In genomic region chr5:141942185-141942857, GRCh38 we compare ENCODE assay signal across 19 cellular contexts. TPM values are rescaled to one million over a fixed set of nuclear protein-coding genes. Genes with fewer than 3 reads are reported as not detected.
A peak's percentile ranks its signal among the peaks of the same experiment; 100 is the strongest.
DNase-seq lines count a peak whose midpoint lies in the region; ATAC-seq, FAIRE-seq and TF ChIP-seq lines count a peak whose summit lies in the region.
"Had no signal": no experiment of that assay in that cellular context is flagged by ENCODE, and none has a peak within 500 bp of the region (broad histone marks: within the 10 kb centered on the region; RNA-seq: fewer than 3 reads in every experiment).

No MANE protein-coding gene starts in this region.

- no peak for DNase-seq in activated CD4-positive, alpha-beta T cell treated with anti-CD3 and anti-CD28 coated beads, Interleukin-2, amount 10 ng/mL, durations not matched to agents 7 days and 5 days
- no peak for DNase-seq in activated CD4-positive, alpha-beta T cell treated with anti-CD3 and anti-CD28 coated beads, Interleukin-2, amount 10 ng/mL, durations not matched to agents 24 days and 14 days
- DNase-seq in memory B cell (ENCODE audit: low spot score in 2 of 2): no peak
- DNase-seq in thoracic aorta (ENCODE audit: low spot score): no peak
- DNase-seq in erythroblast (lab: John Stamatoyannopoulos, UW): no peak
- no peak for DNase-seq in H54 (ENCODE audit: insufficient read length, low spot score)
- no peak for DNase-seq in NCI-H1105 (lab: John Stamatoyannopoulos, UW)
- DNase-seq: activated CD4-positive, alpha-beta T cell treated with anti-CD3 and anti-CD28 coated beads, Interleukin-2, amount 50 U/mL, for 1 hour; activated T-cell treated with anti-CD3 and anti-CD28 coated beads, Interleukin-2, amount 50 U/mL, for 24 hours; DND-41; Kasumi-1; NCI-H1417 treated with DMSO at 0.1 percent for 48 hours; NCI-H2171 treated with DMSO at 0.1 percent for 48 hours; occipital lobe; trophoblast cell had no signal

- no peaks in the 10 kb centered on the region for H3K27me3 ChIP-seq in thoracic aorta (replicated peaks; ENCODE audit: insufficient read depth)

- FAIRE-seq in H54 (lab: Jason Lieb, UNC): no peak

- H3K27me3 Mint-ChIP-seq in activated CD4-positive, alpha-beta T cell treated with anti-CD3 and anti-CD28 coated beads, Interleukin-2, amount 10 ng/mL, durations not matched to agents 7 days and 5 days: no peaks in the 10 kb centered on the region
- no peaks in the 10 kb centered on the region for H3K27me3 Mint-ChIP-seq in activated CD4-positive, alpha-beta T cell treated with anti-CD3 and anti-CD28 coated beads, Interleukin-2, amount 10 ng/mL, durations not matched to agents 24 days and 14 days
- no peaks in the 10 kb centered on the region for H3K27me3 Mint-ChIP-seq in dendritic cell treated with granulocyte-macrophage colony-stimulating factor and Interleukin-4, amounts not matched to agents 40 ng/mL and 50 ng/mL, for 4 days
- H3K27me3 Mint-ChIP-seq in memory B cell: no peaks in the 10 kb centered on the region
- H3K27me3 Mint-ChIP-seq: activated T-cell treated with anti-CD3 and anti-CD28 coated beads, Interleukin-2, amount 50 U/mL, for 24 hours had no signal

- H3K36me3 Mint-ChIP-seq in activated CD4-positive, alpha-beta T cell treated with anti-CD3 and anti-CD28 coated beads, Interleukin-2, amount 10 ng/mL, durations not matched to agents 7 days and 5 days (ENCODE audit: low read depth): peaks cover 13% of the 10 kb centered on the region
- peaks cover 14% of the 10 kb centered on the region for H3K36me3 Mint-ChIP-seq in activated CD4-positive, alpha-beta T cell treated with anti-CD3 and anti-CD28 coated beads, Interleukin-2, amount 10 ng/mL, durations not matched to agents 24 days and 14 days (ENCODE audit: low read depth)
- H3K36me3 Mint-ChIP-seq in dendritic cell treated with granulocyte-macrophage colony-stimulating factor and Interleukin-4, amounts not matched to agents 40 ng/mL and 50 ng/mL, for 4 days (ENCODE audit: low read depth): peaks cover 42% of the 10 kb centered on the region
- peaks cover 2% of the 10 kb centered on the region for H3K36me3 Mint-ChIP-seq in memory B cell
- H3K36me3 Mint-ChIP-seq: activated naive CD4-positive, alpha-beta T cell treated with anti-CD3 and anti-CD28 coated beads, Interleukin-2, amount 50 U/mL, for 72 hours had no signal

- TF ChIP-seq CTCF in thoracic aorta (IDR thresholded peaks at IDR 0.05): no peak

- CTCF ChIA-PET in activated CD4-positive, alpha-beta T cell treated with anti-CD3 and anti-CD28 coated beads, Interleukin-2, amount 10 ng/mL, durations not matched to agents 7 days and 5 days (lab: Charles Lee): interaction anchor here (0.6 to 11.2 kb wide), 4 partner anchors 12 to 275 kb away, joined by 3 to 93 read pairs (median 6); partner anchors contain the start of gene PCDH12

- no peak overlapping the region for H3K4me3 ChIP-seq in thoracic aorta

- peaks cover 12% of the 10 kb centered on the region for H3K4me1 Mint-ChIP-seq in activated CD4-positive, alpha-beta T cell treated with anti-CD3 and anti-CD28 coated beads, Interleukin-2, amount 10 ng/mL, durations not matched to agents 7 days and 5 days
- H3K4me1 Mint-ChIP-seq in activated CD4-positive, alpha-beta T cell treated with anti-CD3 and anti-CD28 coated beads, Interleukin-2, amount 10 ng/mL, durations not matched to agents 24 days and 14 days: peaks cover 11% of the 10 kb centered on the region
- peaks cover 49% of the 10 kb centered on the region for H3K4me1 Mint-ChIP-seq in dendritic cell treated with granulocyte-macrophage colony-stimulating factor and Interleukin-4, amounts not matched to agents 40 ng/mL and 50 ng/mL, for 4 days (ENCODE audit: low read depth)
- H3K4me1 Mint-ChIP-seq in memory B cell: no peaks in the 10 kb centered on the region

- H3K9me3 Mint-ChIP-seq in activated CD4-positive, alpha-beta T cell treated with anti-CD3 and anti-CD28 coated beads, Interleukin-2, amount 10 ng/mL, durations not matched to agents 7 days and 5 days: no peaks in the 10 kb centered on the region
- H3K9me3 Mint-ChIP-seq in activated CD4-positive, alpha-beta T cell treated with anti-CD3 and anti-CD28 coated beads, Interleukin-2, amount 10 ng/mL, durations not matched to agents 24 days and 14 days: no peaks in the 10 kb centered on the region
- no peaks in the 10 kb centered on the region for H3K9me3 Mint-ChIP-seq in dendritic cell treated with granulocyte-macrophage colony-stimulating factor and Interleukin-4, amounts not matched to agents 40 ng/mL and 50 ng/mL, for 4 days
- H3K9me3 Mint-ChIP-seq in memory B cell: no peaks in the 10 kb centered on the region
- H3K9me3 Mint-ChIP-seq: activated naive CD4-positive, alpha-beta T cell treated with anti-CD3 and anti-CD28 coated beads, Interleukin-2, amount 50 U/mL, for 72 hours; activated T-cell treated with anti-CD3 and anti-CD28 coated beads, Interleukin-2, amount 50 U/mL, for 24 hours; CD14-positive monocyte had no signal

- TF ChIP-seq POLR2A in erythroblast (IDR thresholded peaks at IDR 0.05; ENCODE audit: low read length): no peak
- TF ChIP-seq POLR2A in H54 (IDR thresholded peaks at IDR 0.05; ENCODE audit: low read depth, low read length): no peak

- no peaks in the 10 kb centered on the region for H3K9me3 ChIP-seq in thoracic aorta

- intact Hi-C loops in activated CD4-positive, alpha-beta T cell treated with anti-CD3 and anti-CD28 coated beads, Interleukin-2, amount 10 ng/mL, durations not matched to agents 24 days and 14 days (cut with micrococcal nuclease): no loop called here
- intact Hi-C loops in dendritic cell treated with granulocyte-macrophage colony-stimulating factor and Interleukin-4, amounts not matched to agents 40 ng/mL and 50 ng/mL, for 4 days (cut with micrococcal nuclease): no loop called here

- H3K27ac ChIP-seq in thoracic aorta: peak overlapping the region; percentile 85 to 92
- H3K27ac ChIP-seq: 22Rv1 had no signal

- no peak overlapping the region for H3K4me3 Mint-ChIP-seq in activated CD4-positive, alpha-beta T cell treated with anti-CD3 and anti-CD28 coated beads, Interleukin-2, amount 10 ng/mL, durations not matched to agents 7 days and 5 days
- H3K4me3 Mint-ChIP-seq in activated CD4-positive, alpha-beta T cell treated with anti-CD3 and anti-CD28 coated beads, Interleukin-2, amount 10 ng/mL, durations not matched to agents 24 days and 14 days: no peak overlapping the region
- no peak overlapping the region for H3K4me3 Mint-ChIP-seq in dendritic cell treated with granulocyte-macrophage colony-stimulating factor and Interleukin-4, amounts not matched to agents 40 ng/mL and 50 ng/mL, for 4 days
- H3K4me3 Mint-ChIP-seq in memory B cell: no peak overlapping the region
- H3K4me3 Mint-ChIP-seq: activated T-cell treated with anti-CD3 and anti-CD28 coated beads, Interleukin-2, amount 50 U/mL, for 24 hours; CD14-positive monocyte had no signal

- H3K27ac Mint-ChIP-seq in activated CD4-positive, alpha-beta T cell treated with anti-CD3 and anti-CD28 coated beads, Interleukin-2, amount 10 ng/mL, durations not matched to agents 7 days and 5 days: peak overlapping the region; percentile 16
- H3K27ac Mint-ChIP-seq in activated CD4-positive, alpha-beta T cell treated with anti-CD3 and anti-CD28 coated beads, Interleukin-2, amount 10 ng/mL, durations not matched to agents 24 days and 14 days: no peak overlapping the region
- peak overlapping the region; percentile 87 for H3K27ac Mint-ChIP-seq in dendritic cell treated with granulocyte-macrophage colony-stimulating factor and Interleukin-4, amounts not matched to agents 40 ng/mL and 50 ng/mL, for 4 days
- peak overlapping the region; percentile 84 for H3K27ac Mint-ChIP-seq in memory B cell

- no peak for ATAC-seq in memory B cell (ENCODE audit: low read depth)
- ATAC-seq in thoracic aorta (ENCODE audit: insufficient number of reproducible peaks, low FRiP score, low read depth): peak; percentile 48
- ATAC-seq: activated naive CD4-positive, alpha-beta T cell treated with anti-CD3 and anti-CD28 coated beads, Interleukin-2, amount 50 U/mL, for 72 hours had no signal

- POLR2A ChIA-PET in activated CD4-positive, alpha-beta T cell treated with anti-CD3 and anti-CD28 coated beads, Interleukin-2, amount 10 ng/mL, durations not matched to agents 7 days and 5 days (lab: Charles Lee): no interaction called here

- peaks cover 16% of the 10 kb centered on the region for H3K36me3 ChIP-seq in thoracic aorta

- H3K4me1 ChIP-seq in thoracic aorta (ENCODE audit: control insufficient read depth in 1 of 2, low read depth in 2 of 2): peaks cover 14 to 28% of the 10 kb centered on the region in 2 donors

RNA-seq across cellular contexts. Expression of gene PCDH12, which starts 15.7 kb away (rescaled TPM):
- under 1 TPM; 0.73 to 0.82 TPM for total RNA-seq in activated CD4-positive, alpha-beta T cell treated with anti-CD3 and anti-CD28 coated beads, Interleukin-2, amount 10 ng/mL, durations not matched to agents 7 days and 5 days
- 1.8 and 2.2 TPM in 2 replicates for total RNA-seq in activated CD4-positive, alpha-beta T cell treated with anti-CD3 and anti-CD28 coated beads, Interleukin-2, amount 10 ng/mL, durations not matched to agents 24 days and 14 days
- total RNA-seq in thoracic aorta: 1 to 10 TPM; 5.1 to 5.2 TPM

RNA-seq across cellular contexts. Expression of gene DELE1, which starts 18.6 kb away (rescaled TPM):
- total RNA-seq in activated CD4-positive, alpha-beta T cell treated with anti-CD3 and anti-CD28 coated beads, Interleukin-2, amount 10 ng/mL, durations not matched to agents 7 days and 5 days: 10 to 100 TPM; 71.5 to 72.1 TPM
- total RNA-seq in activated CD4-positive, alpha-beta T cell treated with anti-CD3 and anti-CD28 coated beads, Interleukin-2, amount 10 ng/mL, durations not matched to agents 24 days and 14 days: 66.7 and 72.0 TPM in 2 replicates
- 100 to 1,000 TPM in 1 of 2 donors, 10 to 100 TPM in 1; 82.5 to 108 TPM for total RNA-seq in thoracic aorta

RNA-seq across cellular contexts. Expression of gene RNF14, which starts 26.6 kb away (rescaled TPM):
- total RNA-seq in activated CD4-positive, alpha-beta T cell treated with anti-CD3 and anti-CD28 coated beads, Interleukin-2, amount 10 ng/mL, durations not matched to agents 7 days and 5 days: 10 to 100 TPM; 28.8 to 33.7 TPM
- 28.8 and 32.2 TPM in 2 replicates for total RNA-seq in activated CD4-positive, alpha-beta T cell treated with anti-CD3 and anti-CD28 coated beads, Interleukin-2, amount 10 ng/mL, durations not matched to agents 24 days and 14 days
- 10 to 100 TPM; 63.4 to 93.3 TPM for total RNA-seq in thoracic aorta
